Comparison of ENCODE assay signal across 11 cellular contexts in the genomic region with DNA sequence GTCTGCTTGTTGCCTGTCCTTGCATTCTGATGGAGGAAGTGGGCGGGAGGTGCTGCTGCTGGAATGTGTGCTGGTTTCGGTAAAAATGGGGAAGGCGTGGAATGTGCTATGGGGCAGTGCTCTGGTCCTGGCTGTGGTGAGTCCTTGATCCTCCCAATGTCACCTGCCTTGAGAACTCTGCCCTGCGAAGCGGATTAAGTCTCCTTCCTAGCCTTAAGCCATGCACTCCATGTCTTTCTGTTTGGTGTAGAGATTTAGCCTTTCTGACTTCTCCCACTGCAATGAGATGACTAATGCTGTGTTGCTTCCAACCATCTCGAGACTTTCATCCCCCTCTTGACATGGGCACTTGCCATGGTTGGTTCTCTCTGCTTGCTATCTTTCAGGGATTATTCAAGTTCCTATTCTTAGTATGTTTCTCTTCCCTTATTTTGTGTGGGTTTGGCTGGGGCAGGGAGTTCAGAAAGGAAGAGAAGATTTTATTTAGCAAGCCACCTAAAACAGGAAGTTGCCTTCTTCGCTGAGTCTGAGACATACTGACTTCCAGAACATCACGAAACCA.
DNase-seq lines count a peak whose midpoint lies in the region; ATAC-seq and TF ChIP-seq lines count a peak whose summit lies in the region.
"Had no signal": no experiment of that assay in that cellular context is flagged by ENCODE, and none has a peak within 500 bp of the region (broad histone marks: within the 10 kb centered on the region; RNA-seq: fewer than 3 reads in every experiment).

No MANE protein-coding gene starts in this region.

- POLR2A ChIA-PET in WTC11 (lab: Charles Lee): no interaction called here

- peaks cover 4% of the 10 kb centered on the region for H3K27me3 Mint-ChIP-seq in WTC11 (ENCODE audit: low read depth)
- H3K27me3 Mint-ChIP-seq: activated B cell treated with CpG ODN at 0.5 μM for 24 hours had no signal

- no peaks in the 10 kb centered on the region for H3K36me3 Mint-ChIP-seq in WTC11

- no peak overlapping the region for H3K4me3 Mint-ChIP-seq in WTC11
- H3K4me3 Mint-ChIP-seq: activated B cell treated with CpG ODN at 0.5 μM for 24 hours had no signal

- H3K4me1 ChIP-seq in right cardiac atrium (ENCODE audit: control insufficient read depth, insufficient read depth, low read length): peaks cover 5% of the 10 kb centered on the region

- no peaks in the 10 kb centered on the region for H3K9me3 ChIP-seq in right cardiac atrium (ENCODE audit: control insufficient read depth, low read length)

- ATAC-seq in WTC11 (peak; percentile 71), right cardiac atrium (peak; percentile 46 to 60)

- DNase-seq in LHCN-M2 (ENCODE audit: low read depth): peak; percentile 81
- no peak for DNase-seq in WTC11 (ENCODE audit: low spot score)
- peak in 2 of 3 donors; percentile 51 to 56 for DNase-seq in right cardiac atrium
- DNase-seq in stromal cell of bone marrow (ENCODE audit: low read depth): peak; percentile 42
- DNase-seq in NCI-H446 (lab: John Stamatoyannopoulos, UW): no peak
- no peak for DNase-seq in NCI-H526 (lab: John Stamatoyannopoulos, UW)
- DNase-seq in mucosa of gallbladder (ENCODE audit: low spot score): no peak
- DNase-seq: activated B cell treated with CpG ODN at 0.5 μM for 24 hours; effector CD8-positive, alpha-beta T cell; NCI-H69; stimulated activated CD4-positive, alpha-beta T cell treated with anti-CD3 and anti-CD28 coated beads, Interleukin-15, amount 100 ng/mL, for 24 hours had no signal

- CTCF ChIA-PET in WTC11 (lab: Charles Lee): no interaction called here

- no peak overlapping the region for H3K4me3 ChIP-seq in right cardiac atrium (ENCODE audit: low read length)

- no peaks in the 10 kb centered on the region for H3K9me3 Mint-ChIP-seq in WTC11
- H3K9me3 Mint-ChIP-seq: activated B cell treated with CpG ODN at 0.5 μM for 24 hours had no signal

- 62% methylated on average over 8 of the region's 8 CpGs for WGBS in right cardiac atrium

- TF ChIP-seq CTCF in WTC11 (IDR thresholded peaks at IDR 0.05): no peak

- no peak overlapping the region for H3K27ac Mint-ChIP-seq in WTC11
- H3K27ac Mint-ChIP-seq: activated B cell treated with CpG ODN at 0.5 μM for 24 hours had no signal

- no peak overlapping the region for H3K27ac ChIP-seq in right cardiac atrium (ENCODE audit: low read length)

- no peaks in the 10 kb centered on the region for H3K27me3 ChIP-seq in right cardiac atrium (ENCODE audit: control insufficient read depth, insufficient read depth)

- peaks cover 16% of the 10 kb centered on the region for H3K4me1 Mint-ChIP-seq in WTC11
- H3K4me1 Mint-ChIP-seq: activated B cell treated with CpG ODN at 0.5 μM for 24 hours had no signal

- intact Hi-C loops in right cardiac atrium (cut with DNase I): no loop called here

TF ChIP-seq in WTC11, 78 proteins besides CTCF, POLR2A, EP300 and RAD21:
- TF ChIP-seq IRF2 (CRISPR knock-in tag; IDR thresholded peaks at IDR 0.05; ENCODE audit: borderline replicate concordance, low read depth) (no peak), FOXK1 (CRISPR knock-in tag; IDR thresholded peaks at IDR 0.05) (no peak), CREM (CRISPR knock-in tag; IDR thresholded peaks at IDR 0.05) (no peak), ZNF317 (CRISPR knock-in tag; IDR thresholded peaks at IDR 0.05; ENCODE audit: borderline replicate concordance, low read depth) (no peak)
- TF ChIP-seq, protein P1, sequence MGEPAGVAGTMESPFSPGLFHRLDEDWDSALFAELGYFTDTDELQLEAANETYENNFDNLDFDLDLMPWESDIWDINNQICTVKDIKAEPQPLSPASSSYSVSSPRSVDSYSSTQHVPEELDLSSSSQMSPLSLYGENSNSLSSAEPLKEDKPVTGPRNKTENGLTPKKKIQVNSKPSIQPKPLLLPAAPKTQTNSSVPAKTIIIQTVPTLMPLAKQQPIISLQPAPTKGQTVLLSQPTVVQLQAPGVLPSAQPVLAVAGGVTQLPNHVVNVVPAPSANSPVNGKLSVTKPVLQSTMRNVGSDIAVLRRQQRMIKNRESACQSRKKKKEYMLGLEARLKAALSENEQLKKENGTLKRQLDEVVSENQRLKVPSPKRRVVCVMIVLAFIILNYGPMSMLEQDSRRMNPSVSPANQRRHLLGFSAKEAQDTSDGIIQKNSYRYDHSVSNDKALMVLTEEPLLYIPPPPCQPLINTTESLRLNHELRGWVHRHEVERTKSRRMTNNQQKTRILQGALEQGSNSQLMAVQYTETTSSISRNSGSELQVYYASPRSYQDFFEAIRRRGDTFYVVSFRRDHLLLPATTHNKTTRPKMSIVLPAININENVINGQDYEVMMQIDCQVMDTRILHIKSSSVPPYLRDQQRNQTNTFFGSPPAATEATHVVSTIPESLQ (CRISPR knock-in tag; IDR thresholded peaks at IDR 0.05): no peak
- TF ChIP-seq, protein P2, sequence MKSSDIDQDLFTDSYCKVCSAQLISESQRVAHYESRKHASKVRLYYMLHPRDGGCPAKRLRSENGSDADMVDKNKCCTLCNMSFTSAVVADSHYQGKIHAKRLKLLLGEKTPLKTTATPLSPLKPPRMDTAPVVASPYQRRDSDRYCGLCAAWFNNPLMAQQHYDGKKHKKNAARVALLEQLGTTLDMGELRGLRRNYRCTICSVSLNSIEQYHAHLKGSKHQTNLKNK (CRISPR knock-in tag; IDR thresholded peaks at IDR 0.05): no peak
- TF ChIP-seq, protein P3, sequence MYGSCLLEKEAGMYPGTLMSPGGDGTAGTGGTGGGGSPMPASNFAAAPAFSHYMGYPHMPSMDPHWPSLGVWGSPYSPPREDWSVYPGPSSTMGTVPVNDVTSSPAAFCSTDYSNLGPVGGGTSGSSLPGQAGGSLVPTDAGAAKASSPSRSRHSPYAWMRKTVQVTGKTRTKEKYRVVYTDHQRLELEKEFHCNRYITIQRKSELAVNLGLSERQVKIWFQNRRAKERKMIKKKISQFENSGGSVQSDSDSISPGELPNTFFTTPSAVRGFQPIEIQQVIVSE (CRISPR knock-in tag; IDR thresholded peaks at IDR 0.05; ENCODE audit: borderline replicate concordance): no peak

Comparison
In these comparisons a context has a peak if more than half of its experiments do, and no peak if none do; other contexts are left out.
1. DNase-seq: peak in LHCN-M2 (single experiment), right cardiac atrium (2 of 3) and stromal cell of bone marrow (single experiment); none in WTC11 (single experiment), NCI-H446 (0 of 2), NCI-H526 (0 of 2) and mucosa of gallbladder (single experiment).